8 cellular contexts compared by ENCODE assay signal in the genomic region with DNA sequence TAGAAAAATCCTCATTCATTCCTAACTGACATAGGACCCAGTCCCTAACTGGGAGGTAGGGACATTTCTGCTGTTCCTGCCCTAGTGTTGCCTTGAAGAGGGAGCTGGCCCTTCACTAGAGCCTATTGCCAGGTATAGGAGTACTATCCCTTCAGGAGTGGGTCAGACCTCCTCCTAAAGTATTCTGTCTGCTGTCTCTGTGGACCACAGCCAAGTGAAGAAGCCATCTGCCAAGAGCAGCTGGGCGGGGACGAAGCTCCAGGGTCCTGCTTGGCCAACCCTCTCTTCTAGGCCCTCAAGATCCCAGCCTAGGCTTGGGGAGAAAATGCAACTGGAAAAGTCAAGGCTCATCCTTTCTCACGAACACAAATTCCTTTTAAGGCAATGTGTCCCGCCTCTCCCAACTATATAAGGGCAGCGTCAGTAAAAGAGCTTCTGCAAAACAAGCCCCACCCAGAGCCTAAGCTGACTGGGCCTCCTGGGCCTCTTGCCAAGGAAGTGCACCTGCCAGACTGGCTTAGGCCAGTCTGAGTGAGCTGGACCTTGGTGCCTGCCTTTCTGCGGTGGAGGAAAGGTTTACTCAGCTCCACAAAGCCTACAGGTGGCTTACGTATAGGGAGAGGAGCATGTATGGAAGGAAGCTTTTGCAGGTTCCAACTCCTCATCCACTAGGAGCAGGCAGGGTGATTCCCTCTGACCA. TPM values are rescaled to one million over a fixed set of nuclear protein-coding genes. Genes with fewer than 3 reads are reported as not detected.
DNase-seq lines count a peak whose midpoint lies in the region; ATAC-seq and TF ChIP-seq lines count a peak whose summit lies in the region.

No MANE protein-coding gene starts in this region.

- CTCF ChIA-PET in RWPE1 (lab: Yijun Ruan, JAX): interaction anchor here (0.6 kb wide), 1 partner anchor 34 kb away, joined by 3 read pairs; no protein-coding TSS in a partner anchor

- H3K27me3 ChIP-seq in HAP-1 (ENCODE audit: low read depth): no peaks in the 10 kb centered on the region
- H3K27me3 ChIP-seq in skeletal muscle satellite cell (ENCODE audit: control insufficient read depth, insufficient read depth, low read length): no peaks in the 10 kb centered on the region

- POLR2A ChIA-PET in RWPE1 (lab: Yijun Ruan, JAX; ENCODE audit: low non-redundant PET): interaction anchor here (0.5 to 1.2 kb wide), 3 partner anchors 33 to 336 kb away, joined by 3 to 4 read pairs (median 4); no protein-coding TSS in a partner anchor

- no peak for ATAC-seq in activated CD4-positive, CD25-positive, alpha-beta regulatory T cell treated with anti-CD3 and anti-CD28 coated beads, Interleukin-2, amount 50 U/mL, for 24 hours

- no peak for TF ChIP-seq CTCF in RWPE1 (conservative IDR thresholded peaks at IDR 0.05; ENCODE audit: low read depth)

- H3K9me3 ChIP-seq in HAP-1: no peaks in the 10 kb centered on the region
- no peaks in the 10 kb centered on the region for H3K9me3 ChIP-seq in skeletal muscle satellite cell (replicated peaks; ENCODE audit: low read length)

- peak overlapping the region; percentile 87 for H3K4me2 ChIP-seq in skeletal muscle satellite cell (ENCODE audit: low read length)

- H3K4me1 ChIP-seq in HAP-1: peaks cover 29% of the 10 kb centered on the region
- H3K4me1 ChIP-seq in skeletal muscle satellite cell (ENCODE audit: control insufficient read depth, insufficient read depth, low read length): peaks cover 58% of the 10 kb centered on the region

- peak overlapping the region; percentile 77 for H3K4me3 ChIP-seq in HAP-1
- H3K4me3 ChIP-seq in skeletal muscle satellite cell (ENCODE audit: low read length): peak overlapping the region; percentile 91

- peak overlapping the region; percentile 97 for H3K27ac ChIP-seq in RWPE1
- H3K27ac ChIP-seq in caudate nucleus (ENCODE audit: low read depth, low read length): peak overlapping the region; percentile 45

- H3K36me3 ChIP-seq in HAP-1 (replicated peaks) (peaks cover 18% of the 10 kb centered on the region), skeletal muscle satellite cell (ENCODE audit: insufficient read depth, low read length) (no peaks in the 10 kb centered on the region)

- peak overlapping the region; percentile 91 for H3K9ac ChIP-seq in skeletal muscle satellite cell (ENCODE audit: low read depth, low read length)

- in situ Hi-C loops in HAP-1 (cut with MboI; ENCODE audit: low sequenced_read_pairs): no loop called here

- peak; percentile 41 for DNase-seq in activated CD4-positive, CD25-positive, alpha-beta regulatory T cell treated with anti-CD3 and anti-CD28 coated beads, Interleukin-2, amount 50 U/mL, for 72 hours
- DNase-seq in HAP-1 (ENCODE audit: low spot score in 2 of 2) (peak; percentile 81 to 92), M059J (ENCODE audit: low read depth) (peak; percentile 98), RWPE1 (ENCODE audit: low spot score) (peak; percentile 92), caudate nucleus (lab: John Stamatoyannopoulos, UW) (peak in 29 of 61 donors; percentile 2 to 77 (median 31)), iPS-NIHi7 (ENCODE audit: extremely low spot score) (peak; percentile 69)

RNA-seq across cellular contexts. Expression of a gene that starts 0.6 kb away (rescaled TPM):
- total RNA-seq in M059J (2014; rRNA removed; shearing (Covaris generic)): 13.2 and 21.1 TPM in 2 replicates
- 3.1 and 3.3 TPM in 2 replicates for total RNA-seq in skeletal muscle satellite cell (2012; rRNA removed)

RNA-seq across cellular contexts. Expression of a gene that starts 28.3 kb away (rescaled TPM):
- 0.52 and 1.5 TPM in 2 replicates for total RNA-seq in M059J (2014; rRNA removed; shearing (Covaris generic))
- not detected in 2 replicates for total RNA-seq in skeletal muscle satellite cell (2012; rRNA removed)
